1 cellular context compared by ENCODE assay signal in genomic region chr9:116163293-116164055, GRCh38.
TF ChIP-seq lines count a peak whose summit lies in the region.

No MANE protein-coding gene starts in this region.

TF ChIP-seq in Ishikawa, 13 proteins besides CTCF, POLR2A, EP300 and RAD21 (continued from another document):
- TF ChIP-seq USF1 (IDR thresholded peaks at IDR 0.05) = no peak
TF ChIP-seq in Ishikawa: peak in this region for 0.
